In genomic region chr6:149863846-149864577, GRCh38 we compare ENCODE assay signal across 8 cellular contexts. TPM values are rescaled to one million over a fixed set of nuclear protein-coding genes. Genes with fewer than 3 reads are reported as not detected.
DNase-seq lines count a peak whose midpoint lies in the region; FAIRE-seq and TF ChIP-seq lines count a peak whose summit lies in the region.

A gene with protein sequence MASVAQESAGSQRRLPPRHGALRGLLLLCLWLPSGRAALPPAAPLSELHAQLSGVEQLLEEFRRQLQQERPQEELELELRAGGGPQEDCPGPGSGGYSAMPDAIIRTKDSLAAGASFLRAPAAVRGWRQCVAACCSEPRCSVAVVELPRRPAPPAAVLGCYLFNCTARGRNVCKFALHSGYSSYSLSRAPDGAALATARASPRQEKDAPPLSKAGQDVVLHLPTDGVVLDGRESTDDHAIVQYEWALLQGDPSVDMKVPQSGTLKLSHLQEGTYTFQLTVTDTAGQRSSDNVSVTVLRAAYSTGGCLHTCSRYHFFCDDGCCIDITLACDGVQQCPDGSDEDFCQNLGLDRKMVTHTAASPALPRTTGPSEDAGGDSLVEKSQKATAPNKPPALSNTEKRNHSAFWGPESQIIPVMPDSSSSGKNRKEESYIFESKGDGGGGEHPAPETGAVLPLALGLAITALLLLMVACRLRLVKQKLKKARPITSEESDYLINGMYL (minus strand): TSS chr6:149864359. CDS start chr6:149864020, 339 bp downstream.

- 0 to 1% (median 0%) methylated on average over 11 to 95 of the region's 95 CpGs for WGBS in stomach, 5 donors

- H3K4me1 Mint-ChIP-seq in neural crest cell, result peaks cover 49% of the 10 kb centered on the region

- peaks cover 6% of the 10 kb centered on the region for H3K27me3 Mint-ChIP-seq in neural crest cell (ENCODE audit: low read depth)

- H4K20me1 ChIP-seq in DOHH2 (ENCODE audit: control insufficient read depth, insufficient read depth, low read depth, low read length), result no peaks in the 10 kb centered on the region; the same call in 1 of the 2 replicates

- peak within 1 kb of the TSS; percentile 95 for H3K4me3 Mint-ChIP-seq in neural crest cell

- H3K4me3 ChIP-seq in DOHH2 (ENCODE audit: low read length) (peak within 1 kb of the TSS; percentile 78), SJCRH30 (peak within 1 kb of the TSS; percentile 69), foreskin fibroblast (ENCODE audit: low read depth in 1 of 2, low read length in 2 of 2) (peak within 1 kb of the TSS; percentile 82), stomach (peak within 1 kb of the TSS; percentile 78 to 87 (median 84))

- no peaks in the 10 kb centered on the region for H3K36me3 Mint-ChIP-seq in neural crest cell (ENCODE audit: low read depth)

- no peaks in the 10 kb centered on the region for H3K9me3 Mint-ChIP-seq in neural crest cell

- TF ChIP-seq CTCF in DOHH2 (IDR thresholded peaks at IDR 0.05; ENCODE audit: low read depth, low read length, poor library complexity, severe bottlenecking), result no peak
- TF ChIP-seq CTCF in foreskin fibroblast (IDR thresholded peaks at IDR 0.05; ENCODE audit: low read depth, low read length), result no peak
- no peak for TF ChIP-seq CTCF in neural crest cell (conservative IDR thresholded peaks at IDR 0.05)
- TF ChIP-seq CTCF in stomach (IDR thresholded peaks at IDR 0.05), result no peak

- H3F3A ChIP-seq in DOHH2 (ENCODE audit: control insufficient read depth, insufficient read depth), result peaks cover 5% of the 10 kb centered on the region; the same call in 1 of the 2 replicates

- no peaks in the 10 kb centered on the region for H3K36me3 ChIP-seq in DOHH2 (ENCODE audit: control insufficient read depth, low read length)
- no peaks in the 10 kb centered on the region for H3K36me3 ChIP-seq in SJCRH30
- no peaks in the 10 kb centered on the region for H3K36me3 ChIP-seq in stomach

- H3K27me3 ChIP-seq in DOHH2 (ENCODE audit: control insufficient read depth, low read length) (peaks cover 13% of the 10 kb centered on the region), SJCRH30 (no peaks in the 10 kb centered on the region), stomach (no peaks in the 10 kb centered on the region)

- no peaks in the 10 kb centered on the region for H3K9me3 ChIP-seq in DOHH2 (ENCODE audit: control insufficient read depth, insufficient read depth, low read length)
- no peaks in the 10 kb centered on the region for H3K9me3 ChIP-seq in SJCRH30 (replicated peaks)
- no peaks in the 10 kb centered on the region for H3K9me3 ChIP-seq in stomach

- no peak within 1 kb of the TSS for H3K27ac Mint-ChIP-seq in neural crest cell (ENCODE audit: unreplicated experiment)

- no peaks in the 10 kb centered on the region for H3K9me2 ChIP-seq in DOHH2 (replicated peaks; ENCODE audit: control insufficient read depth, low read length)

- intact Hi-C loops in stomach (cut with DNase I; ENCODE audit: low total_unique reads), result no loop called here

- peak within 1 kb of the TSS; percentile 84 for H3K4me2 ChIP-seq in DOHH2 (ENCODE audit: low read length)

- DNase-seq in H54 (ENCODE audit: insufficient read length, low spot score), result peak; percentile 68
- peak; percentile 90 for DNase-seq in LoVo (ENCODE audit: low spot score)
- peak; percentile 94 for DNase-seq in SJCRH30
- peak; percentile 49 to 79 (median 62) for DNase-seq in activated naive CD4-positive, alpha-beta T cell (lab: John Stamatoyannopoulos, UW)
- peak; percentile 89 to 94 for DNase-seq in foreskin fibroblast
- peak; percentile 71 for DNase-seq in neural crest cell (ENCODE audit: low read depth, low spot score)
- DNase-seq in stomach, result peak; percentile 94

- peaks cover 34% of the 10 kb centered on the region for H3K4me1 ChIP-seq in DOHH2 (ENCODE audit: control insufficient read depth, low read length)
- no peaks in the 10 kb centered on the region; the same call in 1 of the 2 replicates for H3K4me1 ChIP-seq in SJCRH30
- H3K4me1 ChIP-seq in stomach, result peaks cover 33 to 55% (median 51%) of the 10 kb centered on the region in 4 donors

- no peaks in the 10 kb centered on the region for H3K79me2 ChIP-seq in DOHH2 (ENCODE audit: control insufficient read depth, low read length)

- no peak for TF ChIP-seq EP300 in stomach (IDR thresholded peaks at IDR 0.05)

- FAIRE-seq in H54 (lab: Jason Lieb, UNC), result no peak

- H3K27ac ChIP-seq in DOHH2 (ENCODE audit: low read depth, low read length) (0 out of 2 replicates have a peak within 1 kb of the TSS, but pooled peaks have one; percentile 10), SJCRH30 (peak within 1 kb of the TSS; percentile 58; the same call in 1 of the 2 replicates), stomach (peak within 1 kb of the TSS; percentile 94 to 99 (median 97))

- TF ChIP-seq POLR2A in H54 (IDR thresholded peaks at IDR 0.05; ENCODE audit: low read depth, low read length) (peak; percentile 79), stomach (IDR thresholded peaks at IDR 0.05) (no peak)

RNA-seq across cellular contexts. Expression of the gene that starts here (rescaled TPM):
- total RNA-seq in SJCRH30 (2014; rRNA removed; shearing (Covaris generic)), result 32.4 and 32.8 TPM in 2 replicates
- total RNA-seq in neural crest cell, result 29.0 and 29.8 TPM in 2 replicates
- 10 to 100 TPM in 3 of 5 donors, 1 to 10 TPM in 2; 1.8 to 80.8 (median 23.9) TPM for total RNA-seq in stomach
- polyA plus RNA-seq in stomach, result 10 to 100 TPM in 1 of 3 donors, 1 to 10 TPM in 2; 2.0 to 18.1 (median 7.4) TPM

Comparison
In these comparisons a context has a peak if more than half of its experiments do, and no peak if none do; other contexts are left out.
1. Peak in every context shown above with its lines: DNase-seq, H3K4me3 ChIP-seq and H3K27ac ChIP-seq.
2. H3K27ac ChIP-seq: peak in every context shown above with its lines; median percentile 97 in stomach; 58 in SJCRH30; 10 in DOHH2.